In genomic region chr2:7632420-7632819, GRCh38 we compare ENCODE assay signal across 29 cellular contexts.
"Had no signal": no experiment of that assay in that cellular context is flagged by ENCODE, and none has a peak within 500 bp of the region (broad histone marks: within the 10 kb centered on the region; RNA-seq: fewer than 3 reads in every experiment).

No MANE protein-coding gene starts in this region.

- H3K4me1 ChIP-seq: SJCRH30 had no signal

- H3K4me2 ChIP-seq: PC-9 had no signal

- H3K36me3 ChIP-seq: SJCRH30 had no signal

- H3K27ac ChIP-seq: PC-9, RWPE1, SJCRH30, SK-N-MC had no signal

- H3K9me3 ChIP-seq: SJCRH30 had no signal

- H3K4me3 ChIP-seq: PC-9, SJCRH30, SK-N-MC had no signal

- FAIRE-seq: RCC 7860 had no signal

- ATAC-seq: Panc1, Right ventricle myocardium inferior, SK-N-SH treated with all-trans-retinoic acid at 6 μM for 48 hours had no signal

- DNase-seq: Karpas-422, MM.1S, MV-4-11, NCI-H1092, NCI-H1105, NCI-H1417 treated with DMSO at 0.1 percent for 48 hours, NCI-H1436 treated with DMSO at 0.1 percent for 48 hours, NCI-H1694 treated with DMSO at 0.1 percent for 48 hours, NCI-H187 treated with DMSO at 0.1 percent for 48 hours, NCI-H2029, NCI-H2081, NCI-H2171 treated with DMSO at 0.1 percent for 48 hours, NCI-H2227 treated with DMSO at 0.1 percent for 48 hours, NCI-H345, NCI-H446, NCI-H510A treated with DMSO at 0.1 percent for 48 hours, NCI-H524 treated with DMSO at 0.1 percent for 48 hours, NCI-H526 treated with DMSO at 0.1 percent for 48 hours, NCI-H774, PC-9, SHP77, SIG-M5, SJCRH30 had no signal

- H2AFZ ChIP-seq: PC-9 had no signal

- H3K27me3 ChIP-seq: SJCRH30 had no signal
